In genomic region chr14:92886337-92886736, GRCh38 we compare ENCODE assay signal across 1 cellular context.
TF ChIP-seq lines count a peak whose summit lies in the region.

No MANE protein-coding gene starts in this region.

TF ChIP-seq in SK-N-SH treated with all-trans-retinoic acid at 6 μM for 48 hours, 23 proteins besides CTCF, POLR2A, EP300 and RAD21 (continued from another document):
- no peak for TF ChIP-seq POU6F1 (CRISPR knock-in tag; IDR thresholded peaks at IDR 0.05; ENCODE audit: borderline replicate concordance, low read depth)
- no peak for TF ChIP-seq ARNTL (CRISPR knock-in tag; IDR thresholded peaks at IDR 0.05; ENCODE audit: borderline replicate concordance, low read depth)
- TF ChIP-seq ZFP3 (CRISPR knock-in tag; IDR thresholded peaks at IDR 0.05) = no peak
- no peak for TF ChIP-seq ZNF565 (CRISPR knock-in tag; conservative IDR thresholded peaks at IDR 0.05; ENCODE audit: low read depth)
- no peak for TF ChIP-seq ZFP30 (CRISPR knock-in tag; IDR thresholded peaks at IDR 0.05)
- no peak for TF ChIP-seq ISL1 (CRISPR knock-in tag; IDR thresholded peaks at IDR 0.05)
- no peak for TF ChIP-seq BACH2 (CRISPR knock-in tag; IDR thresholded peaks at IDR 0.05; ENCODE audit: borderline replicate concordance)
- no peak for TF ChIP-seq OSR1 (CRISPR knock-in tag; IDR thresholded peaks at IDR 0.05)
- no peak for TF ChIP-seq PATZ1 (CRISPR knock-in tag; IDR thresholded peaks at IDR 0.05; ENCODE audit: borderline replicate concordance)
